In the genomic region with DNA sequence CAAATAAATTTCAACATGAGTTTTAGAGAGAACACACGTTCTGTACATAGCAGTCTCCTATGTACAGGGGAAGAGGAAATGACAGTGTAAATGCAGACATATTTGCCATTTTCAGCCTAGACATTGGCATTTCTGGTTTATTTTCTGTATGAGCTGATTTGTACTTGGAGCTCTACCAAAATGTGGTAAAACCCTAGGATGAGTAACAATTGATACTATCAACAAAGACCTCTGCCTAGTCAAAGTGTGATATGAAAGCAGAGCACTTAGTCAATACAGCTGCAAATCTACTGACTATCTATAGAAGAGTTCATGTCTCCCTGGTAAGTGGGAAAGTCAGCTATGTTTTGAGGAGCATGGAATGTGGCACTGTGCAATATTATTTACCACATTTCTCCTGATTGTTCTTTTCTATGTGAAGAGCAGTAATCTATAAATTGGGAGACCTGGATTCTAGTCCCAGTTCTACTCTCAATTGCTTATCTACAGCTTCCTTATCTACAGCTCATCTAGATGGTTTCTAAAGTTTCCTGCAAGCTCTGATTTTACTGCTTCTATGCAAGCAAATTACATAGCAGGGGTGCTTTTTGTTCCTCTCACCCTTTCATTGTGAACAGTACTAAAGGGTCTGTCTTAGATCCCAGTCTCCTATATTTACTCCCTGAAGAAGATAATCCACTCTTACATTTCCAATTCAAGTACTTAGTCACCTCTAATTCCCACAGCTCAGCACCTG, we compare ENCODE assay signal across 8 cellular contexts.
A peak's percentile ranks its signal among the peaks of the same experiment; 100 is the strongest.
DNase-seq lines count a peak whose midpoint lies in the region; ATAC-seq and TF ChIP-seq lines count a peak whose summit lies in the region.
"Had no signal": no experiment of that assay in that cellular context is flagged by ENCODE, and none has a peak within 500 bp of the region (broad histone marks: within the 10 kb centered on the region; RNA-seq: fewer than 3 reads in every experiment).

No MANE protein-coding gene starts in this region.

- ATAC-seq in GM18868 (IDR thresholded peaks at IDR 0.05; ENCODE audit: unreplicated experiment) (peak; percentile 91), GM21723 (IDR thresholded peaks at IDR 0.05; ENCODE audit: unreplicated experiment) (peak; percentile 79), HG03439 (IDR thresholded peaks at IDR 0.05; ENCODE audit: unreplicated experiment) (peak; percentile 87), foreskin keratinocyte (peak; percentile 36)

- TF ChIP-seq CTCF in foreskin keratinocyte (conservative IDR thresholded peaks at IDR 0.05) (no peak), A673 (conservative IDR thresholded peaks at IDR 0.05; ENCODE audit: low read depth, low read length) (no peak)

- POLR2A ChIA-PET in A673 (lab: Charles Lee; ENCODE audit: low non-redundant PET), result no interaction called here

- H3K9me3 ChIP-seq in A673 (ENCODE audit: low read depth, low read length, poor library complexity, severe bottlenecking), result no peaks in the 10 kb centered on the region

- no peaks in the 10 kb centered on the region for H3K27me3 ChIP-seq in foreskin keratinocyte
- H3K27me3 ChIP-seq in A673 (replicated peaks; ENCODE audit: insufficient read depth, low read depth, low read length, poor library complexity), result no peaks in the 10 kb centered on the region

- H3K4me3 ChIP-seq in A673 (ENCODE audit: low read depth, low read length, poor library complexity, severe bottlenecking), result no peak overlapping the region

- H3K4me1 ChIP-seq in foreskin keratinocyte, result no peaks in the 10 kb centered on the region
- H3K4me1 ChIP-seq in A673 (ENCODE audit: insufficient read depth, low read length, poor library complexity, severe bottlenecking), result no peaks in the 10 kb centered on the region

- DNase-seq in foreskin keratinocyte, result peak in 1 of 2 donors; percentile 28
- DNase-seq in erythroblast (lab: John Stamatoyannopoulos, UW), result no peak
- no peak for DNase-seq in A673 (ENCODE audit: low spot score)
- DNase-seq in DMS 273 (lab: John Stamatoyannopoulos, UW; ENCODE audit: unreplicated experiment), result no peak
- DNase-seq: SW 1271 had no signal

- no peak for TF ChIP-seq POLR2A in erythroblast (IDR thresholded peaks at IDR 0.05; ENCODE audit: low read length)

- H3K36me3 ChIP-seq in A673 (ENCODE audit: insufficient read depth, low read length, poor library complexity, severe bottlenecking), result no peaks in the 10 kb centered on the region

- CTCF ChIA-PET in A673 (lab: Charles Lee), result interaction anchor here (0.5 kb wide), 1 partner anchor 55 kb away, joined by 5 read pairs; no protein-coding TSS in a partner anchor

- no TSS peak for BruUV-seq in A673 (replicated peaks; lab: Mats Ljungman, UMichigan)

- intact Hi-C loops in A673 (cut with micrococcal nuclease; ENCODE audit: unreplicated experiment), result no loop called here

- no peak overlapping the region for H3K27ac ChIP-seq in foreskin keratinocyte
- H3K27ac ChIP-seq in A673 (ENCODE audit: low read depth, low read length, poor library complexity, severe bottlenecking), result no peak overlapping the region

Comparison
In these comparisons a context has a peak if more than half of its experiments do, and no peak if none do; other contexts are left out.
1. ATAC-seq: peak in every context shown above with its lines; median percentile 91 in GM18868; 87 in HG03439; 79 in GM21723; 36 in foreskin keratinocyte.